ENCODE assay signal across 8 cellular contexts in genomic region chr17:58516644-58517377, GRCh38. TPM values are rescaled to one million over a fixed set of nuclear protein-coding genes. Genes with fewer than 3 reads are reported as not detected.
A peak's percentile ranks its signal among the peaks of the same experiment; 100 is the strongest.
DNase-seq lines count a peak whose midpoint lies in the region; ATAC-seq and TF ChIP-seq lines count a peak whose summit lies in the region.

No MANE protein-coding gene starts in this region.

- peaks cover 51% of the 10 kb centered on the region for H3K4me1 Mint-ChIP-seq in dendritic cell treated with granulocyte-macrophage colony-stimulating factor and Interleukin-4, amounts not matched to agents 40 ng/mL and 50 ng/mL, for 4 days (ENCODE audit: low read depth)
- H3K4me1 Mint-ChIP-seq in naive thymus-derived CD4-positive, alpha-beta T cell = peaks cover 35 to 54% (median 49%) of the 10 kb centered on the region in 7 donors

- TF ChIP-seq CTCF in AG10803 (conservative IDR thresholded peaks at IDR 0.05; ENCODE audit: low read length) (no peak), LNCaP clone FGC (IDR thresholded peaks at IDR 0.05; ENCODE audit: control insufficient read depth, extremely low read depth, insufficient read depth) (no peak)

- intact Hi-C loops in dendritic cell treated with granulocyte-macrophage colony-stimulating factor and Interleukin-4, amounts not matched to agents 40 ng/mL and 50 ng/mL, for 4 days (cut with micrococcal nuclease) = no loop called here
- intact Hi-C loops in naive thymus-derived CD4-positive, alpha-beta T cell (cut with micrococcal nuclease) = loop anchor here (2.0 to 10.0 kb wide), 12 partner anchors 180 to 1922 kb away; partner anchors contain the start of genes DHX40 (in 2 of the 2), MSI2 (in 2 of the 2), C17orf67 (in 1 of the 2) and DGKE (in 1 of the 2)

- no peak for ATAC-seq in naive thymus-derived CD4-positive, alpha-beta T cell
- ATAC-seq in HG02938 (IDR thresholded peaks at IDR 0.05; ENCODE audit: unreplicated experiment) = no peak
- ATAC-seq in GM21723 (IDR thresholded peaks at IDR 0.05; ENCODE audit: unreplicated experiment) = no peak

- DNase-seq in AG10803 (ENCODE audit: low read depth) = no peak
- no peak for DNase-seq in LNCaP clone FGC (ENCODE audit: low read depth)
- no peak for DNase-seq in naive thymus-derived CD4-positive, alpha-beta T cell
- no peak for DNase-seq in NCI-H2227 treated with DMSO at 0.1 percent for 48 hours (lab: John Stamatoyannopoulos, UW)
- DNase-seq in GM19238 (ENCODE audit: insufficient read length, low spot score) = no peak

- H3K36me3 Mint-ChIP-seq in dendritic cell treated with granulocyte-macrophage colony-stimulating factor and Interleukin-4, amounts not matched to agents 40 ng/mL and 50 ng/mL, for 4 days (ENCODE audit: low read depth) = peaks cover 60% of the 10 kb centered on the region
- H3K36me3 Mint-ChIP-seq in naive thymus-derived CD4-positive, alpha-beta T cell = peaks cover 0 to 5% (median 1%) of the 10 kb centered on the region in 5 donors

- H3K27ac Mint-ChIP-seq in dendritic cell treated with granulocyte-macrophage colony-stimulating factor and Interleukin-4, amounts not matched to agents 40 ng/mL and 50 ng/mL, for 4 days = peak overlapping the region; percentile 97
- peak overlapping the region; percentile 82 to 97 (median 95) for H3K27ac Mint-ChIP-seq in naive thymus-derived CD4-positive, alpha-beta T cell

- no peaks in the 10 kb centered on the region for H3K9me3 Mint-ChIP-seq in dendritic cell treated with granulocyte-macrophage colony-stimulating factor and Interleukin-4, amounts not matched to agents 40 ng/mL and 50 ng/mL, for 4 days
- H3K9me3 Mint-ChIP-seq in naive thymus-derived CD4-positive, alpha-beta T cell = peaks cover 0 to 5% (median 0%) of the 10 kb centered on the region in 11 donors

- H3K27ac ChIP-seq in naive thymus-derived CD4-positive, alpha-beta T cell (ENCODE audit: low read depth, low read length) = peak overlapping the region; percentile 84

- peaks cover 0 to 19% (median 0%) of the 10 kb centered on the region in 3 experiments for H3K36me3 ChIP-seq in naive thymus-derived CD4-positive, alpha-beta T cell (ENCODE audit: control insufficient read depth in 2 of 3, insufficient read depth in 3 of 3, low read length in 3 of 3)

- H3K9me3 ChIP-seq in naive thymus-derived CD4-positive, alpha-beta T cell (ENCODE audit: control insufficient read depth in 2 of 3, low read length in 3 of 3) = no peaks in the 10 kb centered on the region

- H3K4me3 ChIP-seq in AG10803 (ENCODE audit: low read length) (peak overlapping the region; percentile 82), LNCaP clone FGC (ENCODE audit: low read depth, low read length) (peak overlapping the region; percentile 88)
- H3K4me3 ChIP-seq in naive thymus-derived CD4-positive, alpha-beta T cell (ENCODE audit: low read length) = peak overlapping the region; percentile 90

- peaks cover 20 to 35% of the 10 kb centered on the region in 2 donors for H3K4me1 ChIP-seq in naive thymus-derived CD4-positive, alpha-beta T cell (ENCODE audit: control insufficient read depth in 2 of 2, insufficient read depth in 2 of 2, low read length in 2 of 2)

- POLR2A ChIA-PET in naive thymus-derived CD4-positive, alpha-beta T cell (lab: Charles Lee) = interaction anchor here (2.1 to 2.6 kb wide), 2 partner anchors 19 to 487 kb away, joined by 5 to 33 read pairs; no protein-coding TSS in a partner anchor

- peak overlapping the region; percentile 85 for H3K4me3 Mint-ChIP-seq in dendritic cell treated with granulocyte-macrophage colony-stimulating factor and Interleukin-4, amounts not matched to agents 40 ng/mL and 50 ng/mL, for 4 days
- peak overlapping the region; percentile 92 to 98 (median 96) for H3K4me3 Mint-ChIP-seq in naive thymus-derived CD4-positive, alpha-beta T cell

- H3K27me3 ChIP-seq in naive thymus-derived CD4-positive, alpha-beta T cell (ENCODE audit: control insufficient read depth in 2 of 2, insufficient read depth in 2 of 2, low read length in 2 of 2) = no peaks in the 10 kb centered on the region

- peaks cover 7% of the 10 kb centered on the region for H3K27me3 Mint-ChIP-seq in dendritic cell treated with granulocyte-macrophage colony-stimulating factor and Interleukin-4, amounts not matched to agents 40 ng/mL and 50 ng/mL, for 4 days
- peaks cover 0 to 5% (median 0%) of the 10 kb centered on the region in 5 donors for H3K27me3 Mint-ChIP-seq in naive thymus-derived CD4-positive, alpha-beta T cell

- CTCF ChIA-PET in naive thymus-derived CD4-positive, alpha-beta T cell (lab: Charles Lee) = interaction anchor here (2.6 to 2.8 kb wide), 2 partner anchors 71 to 488 kb away, joined by 12 to 45 read pairs; no protein-coding TSS in a partner anchor

RNA-seq across cellular contexts. Expression of gene MTMR4, which starts 2.4 kb away (rescaled TPM):
- 10 to 100 TPM; 44.2 to 71.3 (median 68.1) TPM for total RNA-seq in naive thymus-derived CD4-positive, alpha-beta T cell
- polyA plus RNA-seq in naive thymus-derived CD4-positive, alpha-beta T cell = 10 to 100 TPM; 19.4 to 23.0 TPM

RNA-seq across cellular contexts. Expression of gene HSF5, which starts 28.6 kb away (rescaled TPM):
- total RNA-seq in naive thymus-derived CD4-positive, alpha-beta T cell = 1 to 10 TPM in 4 of 5 experiments, under 1 TPM in 1; 0.34 to 4.0 (median 3.1) TPM
- 1 to 10 TPM; 1.1 to 1.5 TPM for polyA plus RNA-seq in naive thymus-derived CD4-positive, alpha-beta T cell
